20 cellular contexts compared by ENCODE assay signal in the genomic region with DNA sequence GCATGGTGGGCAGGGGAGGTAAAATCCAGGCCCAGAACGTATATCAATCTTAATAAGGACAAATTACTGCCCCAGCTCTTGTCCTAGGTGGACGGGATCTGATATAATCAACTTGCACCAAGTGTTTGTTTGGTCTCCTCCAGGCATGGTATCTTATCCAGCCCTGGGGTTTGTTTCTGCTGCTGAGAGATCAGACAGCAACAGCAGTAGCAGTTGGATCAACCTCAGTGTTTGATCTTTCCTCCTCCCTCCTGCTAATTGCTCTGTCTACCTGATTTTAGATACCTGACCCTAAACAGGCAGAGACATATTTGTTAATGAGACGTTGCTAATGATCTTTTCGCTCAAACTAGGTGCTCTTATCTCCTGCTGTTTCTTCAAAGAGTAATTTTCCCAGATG.
DNase-seq lines count a peak whose midpoint lies in the region; ATAC-seq, FAIRE-seq and TF ChIP-seq lines count a peak whose summit lies in the region.
"Had no signal": no experiment of that assay in that cellular context is flagged by ENCODE, and none has a peak within 500 bp of the region (broad histone marks: within the 10 kb centered on the region; RNA-seq: fewer than 3 reads in every experiment).

No MANE protein-coding gene starts in this region.

- H3K4me2 ChIP-seq in HepG2 (ENCODE audit: low read depth, low read length) = no peak overlapping the region

- peaks cover 83% of the 10 kb centered on the region for H3K4me1 Mint-ChIP-seq in activated naive CD4-positive, alpha-beta T cell treated with anti-CD3 and anti-CD28 coated beads, Interleukin-2, amount 50 U/mL, for 24 hours
- H3K4me1 Mint-ChIP-seq in T-helper 17 cell (peaks cover 52% of the 10 kb centered on the region), endodermal cell (peaks cover 68% of the 10 kb centered on the region), nephron progenitor cell (peaks cover 48% of the 10 kb centered on the region)

- peak overlapping the region; percentile 1 for H3K4me3 ChIP-seq in endodermal cell (ENCODE audit: low read length)
- no peak overlapping the region for H3K4me3 ChIP-seq in HepG2 (replicated peaks in 1 of 3; ENCODE audit: insufficient read depth in 1 of 3, low read depth in 2 of 3, low read length in 3 of 3)
- no peak overlapping the region for H3K4me3 ChIP-seq in small intestine (ENCODE audit: low read depth in 1 of 2, low read length in 2 of 2)
- H3K4me3 ChIP-seq: body of pancreas, colonic mucosa, heart right ventricle, right atrium auricular region, tibial artery had no signal

- WGBS in endodermal cell (ENCODE audit: insufficient coverage in 1 of 2, insufficient read length in 1 of 2), 2 experiments = 57 to 94% methylated on average over 2 to 4 of the region's 4 CpGs
- 2% methylated on average over 4 of the region's 4 CpGs for WGBS in HepG2 (ENCODE audit: low lambda C conversion rate)
- 26 to 69% (median 31%) methylated on average over 4 of the region's 4 CpGs for WGBS in small intestine, 3 donors

- H4K20me1 ChIP-seq in HepG2 (ENCODE audit: insufficient read depth, low read length) = no peaks in the 10 kb centered on the region

- H3K27me3 ChIP-seq in endodermal cell (ENCODE audit: control insufficient read depth, insufficient read depth, low read length, poor library complexity, severe bottlenecking) (no peaks in the 10 kb centered on the region), HepG2 (ENCODE audit: control insufficient read depth in 1 of 2, insufficient read depth in 2 of 2, low read length in 2 of 2) (peaks cover 0 to 16% of the 10 kb centered on the region in 2 experiments; a peak in 2 of 5 replicates), small intestine (ENCODE audit: control insufficient read depth in 2 of 2, insufficient read depth in 2 of 2, low read length in 2 of 2) (no peaks in the 10 kb centered on the region)
- H3K27me3 ChIP-seq: body of pancreas, colonic mucosa, right atrium auricular region, tibial artery had no signal

- H2AFZ ChIP-seq in HepG2 (ENCODE audit: low read length) = no peak overlapping the region

- intact Hi-C loops in HepG2 (cut with micrococcal nuclease; ENCODE audit: unreplicated experiment) = no loop called here

- no peak for TF ChIP-seq POLR2A in HepG2 (IDR thresholded peaks at IDR 0.05; ENCODE audit: insufficient read depth in 1 of 2, low read depth in 2 of 2, low read length in 2 of 2)

- TF ChIP-seq EP300 in HepG2 (IDR thresholded peaks at IDR 0.05; ENCODE audit: low read depth in 2 of 2, low read length in 2 of 2) = no peak
- TF ChIP-seq EP300 in HepG2 (CRISPR knock-in tag; IDR thresholded peaks at IDR 0.05; ENCODE audit: borderline replicate concordance) = no peak

- H3K27ac ChIP-seq in endodermal cell (ENCODE audit: low read depth, low read length) = no peak overlapping the region
- H3K27ac ChIP-seq in HepG2 (ENCODE audit: extremely low read length, insufficient read depth, low read length) = no peak overlapping the region
- H3K27ac ChIP-seq in small intestine (ENCODE audit: low read depth in 1 of 2, low read length in 1 of 2) = no peak overlapping the region
- H3K27ac ChIP-seq: body of pancreas, colonic mucosa, heart right ventricle, right atrium auricular region, tibial artery had no signal

- POLR2A ChIA-PET in HepG2 (lab: Yijun Ruan, JAX) = no interaction called here

- H3K79me2 ChIP-seq in HepG2 (ENCODE audit: insufficient read depth, low read length) = no peaks in the 10 kb centered on the region

- FAIRE-seq in HepG2 (lab: Jason Lieb, UNC) (no peak), small intestine (lab: Jason Lieb, UNC) (no peak)
- FAIRE-seq: endometrium had no signal

- no peak for DNase-seq in activated naive CD4-positive, alpha-beta T cell treated with Interleukin-2 at 50 U/mL for 16 hours
- DNase-seq in T-helper 17 cell (no peak), endodermal cell (no peak), HepG2 (ENCODE audit: low spot score) (no peak), small intestine (no peak), nephron progenitor cell (no peak)
- DNase-seq: activated naive CD8-positive, alpha-beta T cell treated with anti-CD3 and anti-CD28 coated beads, Interleukin-2, amount 10 ng/mL, durations not matched to agents 7 days and 5 days; body of pancreas; Caco-2; colonic mucosa; heart right ventricle; KBM-7; NCI-H2081; occipital lobe; stimulated activated CD4-positive, alpha-beta T cell treated with anti-CD3 and anti-CD28 coated beads, Interleukin-15, amount 100 ng/mL, for 24 hours; SW 1271; tibial artery had no signal

- CTCF ChIA-PET in HepG2 (lab: Yijun Ruan, JAX; ENCODE audit: low intra/inter-chr PET ratio, low total read pairs) = no interaction called here

- H3K9me3 ChIP-seq in T-helper 17 cell (ENCODE audit: control insufficient read depth, low read length, poor library complexity, severe bottlenecking) (no peaks in the 10 kb centered on the region), endodermal cell (ENCODE audit: control insufficient read depth, low read length) (no peaks in the 10 kb centered on the region), HepG2 (ENCODE audit: low read length) (no peaks in the 10 kb centered on the region), small intestine (ENCODE audit: control insufficient read depth, low read depth) (no peaks in the 10 kb centered on the region)
- H3K9me3 ChIP-seq: body of pancreas, Caco-2, colonic mucosa, heart right ventricle, right atrium auricular region, tibial artery had no signal

- H3K36me3 ChIP-seq in endodermal cell (ENCODE audit: control insufficient read depth, insufficient read depth, low read length) = no peaks in the 10 kb centered on the region
- no peaks in the 10 kb centered on the region for H3K36me3 ChIP-seq in HepG2 (replicated peaks in 1 of 2; ENCODE audit: control insufficient read depth in 1 of 2, insufficient read depth in 2 of 2, low read length in 2 of 2)
- H3K36me3 ChIP-seq in small intestine (ENCODE audit: control insufficient read depth in 2 of 2, insufficient read depth in 2 of 2, low read length in 2 of 2) = no peaks in the 10 kb centered on the region
- H3K36me3 ChIP-seq: colonic mucosa, heart right ventricle, right atrium auricular region, tibial artery had no signal

- no peaks in the 10 kb centered on the region for H3K36me3 Mint-ChIP-seq in activated naive CD4-positive, alpha-beta T cell treated with anti-CD3 and anti-CD28 coated beads, Interleukin-2, amount 50 U/mL, for 24 hours
- H3K36me3 Mint-ChIP-seq in T-helper 17 cell (ENCODE audit: low read depth) (peaks cover 4% of the 10 kb centered on the region), endodermal cell (ENCODE audit: low read depth) (no peaks in the 10 kb centered on the region), nephron progenitor cell (ENCODE audit: low read depth) (no peaks in the 10 kb centered on the region)
- H3K36me3 Mint-ChIP-seq: activated naive CD8-positive, alpha-beta T cell treated with anti-CD3 and anti-CD28 coated beads, Interleukin-2, amount 10 ng/mL, durations not matched to agents 7 days and 5 days had no signal

- no peak for TF ChIP-seq RAD21 in HepG2 (CRISPR knock-in tag; IDR thresholded peaks at IDR 0.05)

- TF ChIP-seq CTCF in endodermal cell (conservative IDR thresholded peaks at IDR 0.05) = no peak
- no peak for TF ChIP-seq CTCF in HepG2 (CRISPR knock-in tag; IDR thresholded peaks at IDR 0.05)
- TF ChIP-seq CTCF in nephron progenitor cell (IDR thresholded peaks at IDR 0.05) = no peak

- in situ Hi-C loops in HepG2 (cut with HindIII; ENCODE audit: extremely low pct_ligation_motif_present, low pct_unique_long_range_greater_than_20kb) = no loop called here

- no peaks in the 10 kb centered on the region for H3K9me3 Mint-ChIP-seq in activated naive CD4-positive, alpha-beta T cell treated with anti-CD3 and anti-CD28 coated beads, Interleukin-2, amount 50 U/mL, for 24 hours
- H3K9me3 Mint-ChIP-seq in endodermal cell (no peaks in the 10 kb centered on the region), nephron progenitor cell (no peaks in the 10 kb centered on the region)
- H3K9me3 Mint-ChIP-seq: activated naive CD8-positive, alpha-beta T cell treated with anti-CD3 and anti-CD28 coated beads, Interleukin-2, amount 10 ng/mL, durations not matched to agents 7 days and 5 days had no signal

- H3K4me3 Mint-ChIP-seq in activated naive CD4-positive, alpha-beta T cell treated with anti-CD3 and anti-CD28 coated beads, Interleukin-2, amount 50 U/mL, for 24 hours = peak overlapping the region; percentile 40
- peak overlapping the region; percentile 75 for H3K4me3 Mint-ChIP-seq in T-helper 17 cell
- H3K4me3 Mint-ChIP-seq in endodermal cell = no peak overlapping the region
- H3K4me3 Mint-ChIP-seq in nephron progenitor cell = no peak overlapping the region

- no TSS peak for BruUV-seq in HepG2 (replicated peaks; lab: Mats Ljungman, UMichigan)

- H3K9ac ChIP-seq in endodermal cell (ENCODE audit: extremely low read depth, low read length, poor library complexity, severe bottlenecking) (no peak overlapping the region), HepG2 (ENCODE audit: insufficient read depth, low read depth, low read length) (no peak overlapping the region)

- peak overlapping the region; percentile 93 for H3K27ac Mint-ChIP-seq in activated naive CD4-positive, alpha-beta T cell treated with anti-CD3 and anti-CD28 coated beads, Interleukin-2, amount 50 U/mL, for 24 hours
- H3K27ac Mint-ChIP-seq in T-helper 17 cell = peak overlapping the region; percentile 91
- no peak overlapping the region for H3K27ac Mint-ChIP-seq in endodermal cell
- H3K27ac Mint-ChIP-seq in nephron progenitor cell = no peak overlapping the region
- H3K27ac Mint-ChIP-seq: activated naive CD8-positive, alpha-beta T cell treated with anti-CD3 and anti-CD28 coated beads, Interleukin-2, amount 10 ng/mL, durations not matched to agents 7 days and 5 days had no signal

- H3K27me3 Mint-ChIP-seq in activated naive CD4-positive, alpha-beta T cell treated with anti-CD3 and anti-CD28 coated beads, Interleukin-2, amount 50 U/mL, for 24 hours = no peaks in the 10 kb centered on the region
- peaks cover 8% of the 10 kb centered on the region for H3K27me3 Mint-ChIP-seq in T-helper 17 cell
- peaks cover 5% of the 10 kb centered on the region for H3K27me3 Mint-ChIP-seq in endodermal cell (ENCODE audit: insufficient read depth)
- H3K27me3 Mint-ChIP-seq in nephron progenitor cell (ENCODE audit: low read depth, poor library complexity) = peaks cover 3% of the 10 kb centered on the region
- H3K27me3 Mint-ChIP-seq: activated naive CD8-positive, alpha-beta T cell treated with anti-CD3 and anti-CD28 coated beads, Interleukin-2, amount 10 ng/mL, durations not matched to agents 7 days and 5 days had no signal

- ATAC-seq in T-helper 17 cell (no peak), HepG2 (no peak)
- ATAC-seq: heart right ventricle had no signal

- peaks cover 31% of the 10 kb centered on the region for H3K4me1 ChIP-seq in endodermal cell (ENCODE audit: control insufficient read depth, insufficient read depth, low read length)
- H3K4me1 ChIP-seq in HepG2 (ENCODE audit: insufficient read depth, low read length) = no peaks in the 10 kb centered on the region
- H3K4me1 ChIP-seq in small intestine (ENCODE audit: control insufficient read depth in 2 of 2, insufficient read depth in 1 of 2, low read depth in 1 of 2, low read length in 1 of 2) = no peaks in the 10 kb centered on the region
- H3K4me1 ChIP-seq: Caco-2, colonic mucosa, tibial artery had no signal

TF ChIP-seq in HepG2, 621 proteins besides CTCF, POLR2A, EP300 and RAD21 (continues in another document):
- no peak for TF ChIP-seq MIXL1 (CRISPR knock-in tag; IDR thresholded peaks at IDR 0.05)
- no peak for TF ChIP-seq TEAD2 (CRISPR knock-in tag; IDR thresholded peaks at IDR 0.05)
- no peak for TF ChIP-seq PHF21A (CRISPR knock-in tag; IDR thresholded peaks at IDR 0.05)

Comparison
In these comparisons a context has a peak if more than half of its experiments do, and no peak if none do; other contexts are left out.
1. H3K27ac Mint-ChIP-seq: peak in activated naive CD4-positive, alpha-beta T cell treated with anti-CD3 and anti-CD28 coated beads, Interleukin-2, amount 50 U/mL, for 24 hours (single experiment) and T-helper 17 cell (single experiment); none in endodermal cell (single experiment) and nephron progenitor cell (single experiment).
2. H3K4me3 Mint-ChIP-seq: peak in activated naive CD4-positive, alpha-beta T cell treated with anti-CD3 and anti-CD28 coated beads, Interleukin-2, amount 50 U/mL, for 24 hours (single experiment) and T-helper 17 cell (single experiment); none in endodermal cell (single experiment) and nephron progenitor cell (single experiment).